Comparison of ENCODE assay signal across 8 cellular contexts in the genomic region with DNA sequence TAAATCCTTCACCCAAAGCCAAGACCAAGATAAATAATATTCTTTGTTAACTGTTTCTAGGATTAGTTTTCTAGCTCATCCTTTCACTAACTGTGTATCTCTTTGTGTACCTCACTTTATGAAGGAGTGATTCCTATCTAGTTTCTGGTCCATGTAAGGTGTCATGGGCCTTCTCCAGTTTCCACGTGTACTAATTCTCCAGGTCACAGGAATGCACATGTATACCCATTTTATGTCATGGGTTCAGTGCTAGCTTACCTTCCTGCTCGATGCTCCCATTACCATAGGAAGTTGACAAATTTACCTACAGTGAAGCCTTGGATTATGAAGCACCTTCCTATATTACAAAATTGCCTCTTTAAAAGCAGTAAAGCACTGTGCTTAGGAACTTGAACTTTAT. TPM values are rescaled to one million over a fixed set of nuclear protein-coding genes. Genes with fewer than 3 reads are reported as not detected.
"Had no signal": no experiment of that assay in that cellular context is flagged by ENCODE, and none has a peak within 500 bp of the region (broad histone marks: within the 10 kb centered on the region; RNA-seq: fewer than 3 reads in every experiment).

No MANE protein-coding gene starts in this region.

RNA-seq across cellular contexts. Expression of a gene that starts 5.9 kb away (rescaled TPM):
- total RNA-seq: left cardiac atrium, left ventricle myocardium inferior, left ventricle myocardium superior, mesenteric fat pad, mesothelial cell of epicardium, mononuclear cell, myocyte had no signal
- polyA plus RNA-seq: naive thymus-derived CD4-positive, alpha-beta T cell had no signal
